ENCODE assay signal across 9 cellular contexts in the genomic region with DNA sequence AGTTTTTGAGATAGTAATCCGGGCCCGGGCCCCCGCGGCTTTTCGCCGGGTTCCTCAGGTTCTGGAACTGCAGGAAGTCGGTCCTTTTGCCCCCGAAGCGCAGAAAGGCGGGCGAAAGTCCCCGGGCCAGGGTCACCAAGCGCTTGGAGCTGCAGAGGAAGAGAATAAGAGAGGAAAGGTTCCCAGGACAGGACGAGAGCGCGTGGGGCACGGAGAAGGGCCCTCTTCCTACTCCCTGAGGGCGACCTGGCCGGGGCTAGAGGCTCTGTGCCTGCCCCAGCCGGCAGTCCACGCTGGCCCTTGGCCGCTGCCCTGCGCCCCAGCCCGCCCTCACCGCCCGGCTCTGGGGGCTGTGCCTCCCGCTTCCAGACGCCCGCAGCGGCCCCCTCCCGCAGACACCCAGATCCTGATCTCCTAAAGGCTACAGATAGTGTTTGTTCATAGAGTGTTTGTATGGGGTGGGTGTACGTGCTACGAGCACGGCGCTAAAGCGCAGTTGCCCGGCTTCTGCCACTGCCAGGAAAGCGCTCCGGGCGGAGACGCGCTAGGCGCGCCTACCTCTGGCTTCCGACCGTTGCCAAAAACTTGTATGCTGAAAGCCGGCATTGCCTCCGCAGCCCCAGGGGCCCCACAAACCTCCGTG. TPM values are rescaled to one million over a fixed set of nuclear protein-coding genes. Genes with fewer than 3 reads are reported as not detected.
DNase-seq lines count a peak whose midpoint lies in the region; ATAC-seq and TF ChIP-seq lines count a peak whose summit lies in the region.
"Had no signal": no experiment of that assay in that cellular context is flagged by ENCODE, and none has a peak within 500 bp of the region (broad histone marks: within the 10 kb centered on the region; RNA-seq: fewer than 3 reads in every experiment).

No MANE protein-coding gene starts in this region.

- intact Hi-C loops in mucosa of descending colon (cut with DNase I, micrococcal nuclease) (no loop called here), thyroid gland (cut with DNase I) (no loop called here)

- H3K27ac ChIP-seq in thyroid gland: no peak overlapping the region

- TF ChIP-seq POLR2A in thyroid gland (IDR thresholded peaks at IDR 0.05): no peak

- WGBS in thyroid gland, 2 donors: 5 to 7% methylated on average over 30 to 47 of the region's 49 CpGs

- TF ChIP-seq CTCF in GM12875 (IDR thresholded peaks at IDR 0.05; ENCODE audit: borderline replicate concordance, insufficient read depth, low read depth, low read length): no peak
- TF ChIP-seq CTCF in mucosa of descending colon (IDR thresholded peaks at IDR 0.05): no peak
- TF ChIP-seq CTCF in thyroid gland (IDR thresholded peaks at IDR 0.05): no peak

- ATAC-seq in mucosa of descending colon (peak; percentile 28), GM21367 (IDR thresholded peaks at IDR 0.05; ENCODE audit: unreplicated experiment) (no peak), HG02870 (IDR thresholded peaks at IDR 0.05; ENCODE audit: unreplicated experiment) (no peak)

- H3K9me3 ChIP-seq in mucosa of descending colon (no peaks in the 10 kb centered on the region), thyroid gland (no peaks in the 10 kb centered on the region)

- DNase-seq in AG20443 (ENCODE audit: low spot score) (peak; percentile 27), ecto neural progenitor cell (ENCODE audit: low spot score) (peak; percentile 75), mucosa of descending colon (peak in 2 of 3 donors; percentile 8 to 45), glomerular visceral epithelial cell (ENCODE audit: extremely low spot score) (no peak), thyroid gland (no peak)
- DNase-seq: activated CD4-positive, alpha-beta T cell treated with anti-CD3 and anti-CD28 coated beads, Interleukin-2, amount 50 U/mL, for 4 hours had no signal

- H3K4me3 ChIP-seq in GM12875 (ENCODE audit: low read depth, low read length) (peak overlapping the region; percentile 5), mucosa of descending colon (no peak overlapping the region), thyroid gland (replicated peaks in 1 of 3) (no peak overlapping the region)

- H3K4me1 ChIP-seq in mucosa of descending colon (ENCODE audit: low read depth) (peaks cover 6% of the 10 kb centered on the region), thyroid gland (peaks cover 19 to 30% of the 10 kb centered on the region in 2 donors)

- no peaks in the 10 kb centered on the region for H3K36me3 ChIP-seq in mucosa of descending colon (ENCODE audit: low read depth)
- no peaks in the 10 kb centered on the region for H3K36me3 ChIP-seq in thyroid gland

- peaks cover 44% of the 10 kb centered on the region for H3K27me3 ChIP-seq in thyroid gland

RNA-seq across cellular contexts. Expression of a gene that starts 3.2 kb away (rescaled TPM):
- total RNA-seq in mucosa of descending colon (1 to 10 TPM; 1.3 to 3.7 (median 2.4) TPM), thyroid gland (not detected)

Comparison
In these comparisons a context has a peak if more than half of its experiments do, and no peak if none do; other contexts are left out.
1. DNase-seq: peak in AG20443 (single experiment), ecto neural progenitor cell (single experiment) and mucosa of descending colon (2 of 3); none in glomerular visceral epithelial cell (single experiment) and thyroid gland (0 of 2).